ENCODE assay signal across 1 cellular context in the genomic region with DNA sequence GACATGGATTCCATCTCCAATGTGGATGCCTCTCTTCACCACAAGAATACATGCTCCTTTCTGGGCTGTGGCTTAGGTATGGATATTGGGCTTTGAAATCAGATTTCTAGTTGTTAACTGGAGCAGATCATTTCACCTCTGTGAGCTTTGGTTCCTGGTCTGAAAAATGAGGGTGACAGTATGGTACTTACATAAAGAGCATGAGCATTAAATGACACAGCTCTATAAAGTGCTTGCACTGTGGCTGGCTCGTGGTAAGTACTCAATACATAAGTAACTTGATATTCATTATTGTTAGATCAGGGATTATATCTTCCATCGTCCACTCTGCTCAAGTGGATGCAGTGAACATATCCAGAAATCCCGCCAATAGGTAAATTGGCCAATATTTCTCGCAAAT.
TF ChIP-seq lines count a peak whose summit lies in the region.

No MANE protein-coding gene starts in this region.

TF ChIP-seq in GM12878, 131 proteins besides CTCF, POLR2A, EP300 and RAD21 (continued from another document):
- TF ChIP-seq HDGF (IDR thresholded peaks at IDR 0.05), result no peak
- TF ChIP-seq, protein P1, sequence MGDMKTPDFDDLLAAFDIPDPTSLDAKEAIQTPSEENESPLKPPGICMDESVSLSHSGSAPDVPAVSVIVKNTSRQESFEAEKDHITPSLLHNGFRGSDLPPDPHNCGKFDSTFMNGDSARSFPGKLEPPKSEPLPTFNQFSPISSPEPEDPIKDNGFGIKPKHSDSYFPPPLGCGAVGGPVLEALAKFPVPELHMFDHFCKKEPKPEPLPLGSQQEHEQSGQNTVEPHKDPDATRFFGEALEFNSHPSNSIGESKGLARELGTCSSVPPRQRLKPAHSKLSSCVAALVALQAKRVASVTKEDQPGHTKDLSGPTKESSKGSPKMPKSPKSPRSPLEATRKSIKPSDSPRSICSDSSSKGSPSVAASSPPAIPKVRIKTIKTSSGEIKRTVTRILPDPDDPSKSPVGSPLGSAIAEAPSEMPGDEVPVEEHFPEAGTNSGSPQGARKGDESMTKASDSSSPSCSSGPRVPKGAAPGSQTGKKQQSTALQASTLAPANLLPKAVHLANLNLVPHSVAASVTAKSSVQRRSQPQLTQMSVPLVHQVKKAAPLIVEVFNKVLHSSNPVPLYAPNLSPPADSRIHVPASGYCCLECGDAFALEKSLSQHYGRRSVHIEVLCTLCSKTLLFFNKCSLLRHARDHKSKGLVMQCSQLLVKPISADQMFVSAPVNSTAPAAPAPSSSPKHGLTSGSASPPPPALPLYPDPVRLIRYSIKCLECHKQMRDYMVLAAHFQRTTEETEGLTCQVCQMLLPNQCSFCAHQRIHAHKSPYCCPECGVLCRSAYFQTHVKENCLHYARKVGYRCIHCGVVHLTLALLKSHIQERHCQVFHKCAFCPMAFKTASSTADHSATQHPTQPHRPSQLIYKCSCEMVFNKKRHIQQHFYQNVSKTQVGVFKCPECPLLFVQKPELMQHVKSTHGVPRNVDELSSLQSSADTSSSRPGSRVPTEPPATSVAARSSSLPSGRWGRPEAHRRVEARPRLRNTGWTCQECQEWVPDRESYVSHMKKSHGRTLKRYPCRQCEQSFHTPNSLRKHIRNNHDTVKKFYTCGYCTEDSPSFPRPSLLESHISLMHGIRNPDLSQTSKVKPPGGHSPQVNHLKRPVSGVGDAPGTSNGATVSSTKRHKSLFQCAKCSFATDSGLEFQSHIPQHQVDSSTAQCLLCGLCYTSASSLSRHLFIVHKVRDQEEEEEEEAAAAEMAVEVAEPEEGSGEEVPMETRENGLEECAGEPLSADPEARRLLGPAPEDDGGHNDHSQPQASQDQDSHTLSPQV (IDR thresholded peaks at IDR 0.05), result no peak
- TF ChIP-seq SREBF2 (IDR thresholded peaks at IDR 0.05; ENCODE audit: low read length), result no peak
